ENCODE assay signal across 19 cellular contexts in the genomic region with DNA sequence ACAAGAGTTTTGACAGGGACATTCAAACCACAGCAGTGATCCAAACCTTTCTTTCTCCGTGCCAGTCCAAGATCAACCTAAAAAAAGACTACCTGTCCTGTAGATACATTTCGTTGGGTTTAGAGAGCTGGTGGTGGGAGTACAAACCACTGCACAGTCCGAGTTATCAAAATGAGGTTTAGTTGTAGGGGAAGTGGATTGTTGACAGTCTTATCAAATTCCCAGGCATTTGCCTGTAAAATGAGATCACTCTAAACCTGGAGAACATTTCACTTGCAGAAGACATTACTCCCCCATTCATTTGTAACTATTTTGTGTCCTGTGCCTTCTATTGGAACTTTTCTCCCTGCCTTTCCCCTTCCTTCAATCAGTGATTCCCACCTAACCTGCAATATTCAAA.
DNase-seq lines count a peak whose midpoint lies in the region; ATAC-seq, FAIRE-seq and TF ChIP-seq lines count a peak whose summit lies in the region.
"Had no signal": no experiment of that assay in that cellular context is flagged by ENCODE, and none has a peak within 500 bp of the region (broad histone marks: within the 10 kb centered on the region; RNA-seq: fewer than 3 reads in every experiment).

No MANE protein-coding gene starts in this region.

- POLR2A ChIA-PET in A549 (lab: Yijun Ruan, JAX) (no interaction called here), PC-9 (lab: Charles Lee; ENCODE audit: unreplicated experiment) (interaction anchor here (0.6 kb wide), 1 partner anchor 33 kb away, joined by 4 read pairs; no protein-coding TSS in a partner anchor)

- no peak for TF ChIP-seq RAD21 in A549 (conservative IDR thresholded peaks at IDR 0.05 in 1 of 2, IDR thresholded peaks at IDR 0.05 in 1 of 2)

- no peaks in the 10 kb centered on the region for H3K36me3 ChIP-seq in PC-9 (ENCODE audit: low read depth)
- no peaks in the 10 kb centered on the region for H3K36me3 ChIP-seq in neural progenitor cell
- no peaks in the 10 kb centered on the region for H3K36me3 ChIP-seq in left lung
- H3K36me3 ChIP-seq: BLaER1 had no signal

- DNase-seq in A549 (ENCODE audit: low read depth in 1 of 2, low spot score in 1 of 2) (no peak), PC-9 (peak in 1 of 2 experiments; percentile 9), amniotic epithelial cell (ENCODE audit: low read depth) (peak; percentile 23), neural progenitor cell (ENCODE audit: low spot score) (no peak), left lung (no peak), epidermal melanocyte (ENCODE audit: insufficient read length, low spot score) (no peak), putamen (ENCODE audit: low spot score) (no peak)
- DNase-seq: CD4-positive, alpha-beta memory T cell; DMS153; GDM1; H7; HFFc6 had no signal

- intact Hi-C loops in PC-9 (cut with micrococcal nuclease; ENCODE audit: unreplicated experiment) (loop anchor here (2.0 to 5.0 kb wide), 7 partner anchors 32 to 506 kb away; no protein-coding TSS in a partner anchor), left lung (cut with DNase I) (no loop called here)

- no peak for ATAC-seq in A549
- no peak for ATAC-seq in HG02642 (IDR thresholded peaks at IDR 0.05; ENCODE audit: poor library complexity, unreplicated experiment)
- ATAC-seq in left lung = no peak
- ATAC-seq: HCT116 had no signal

- H3K4me1 Mint-ChIP-seq in neural progenitor cell = peaks cover 25% of the 10 kb centered on the region
- H3K4me1 Mint-ChIP-seq: CD4-positive, alpha-beta memory T cell had no signal

- H3K4me3 Mint-ChIP-seq in neural progenitor cell = no peak overlapping the region
- H3K4me3 Mint-ChIP-seq: CD14-positive monocyte; CD4-positive, alpha-beta memory T cell; GM23338; HFFc6 had no signal

- H3K9me3 Mint-ChIP-seq in neural progenitor cell = peaks cover 13% of the 10 kb centered on the region
- H3K9me3 Mint-ChIP-seq: GM23338, HFFc6 had no signal

- H2AFZ ChIP-seq in PC-9 (no peak overlapping the region), neural progenitor cell (replicated peaks) (no peak overlapping the region)
- H2AFZ ChIP-seq: GM23338 had no signal

- no peaks in the 10 kb centered on the region for H3K79me2 ChIP-seq in PC-9 (ENCODE audit: low read depth)
- H3K79me2 ChIP-seq in neural progenitor cell (ENCODE audit: low read depth) = no peaks in the 10 kb centered on the region

- peak overlapping the region; percentile 85 for H3K4me2 ChIP-seq in A549
- no peak overlapping the region for H3K4me2 ChIP-seq in PC-9
- H3K4me2 ChIP-seq in neural progenitor cell = no peak overlapping the region
- H3K4me2 ChIP-seq: BLaER1, GM23338 had no signal

- peaks cover 4% of the 10 kb centered on the region; the same call in 1 of the 3 replicates for H3K9me3 ChIP-seq in A549
- H3K9me3 ChIP-seq in PC-9 (ENCODE audit: insufficient read depth, low read depth) = 0 out of 2 replicates have a peak, but pooled peaks cover 7% of the 10 kb centered on the region
- H3K9me3 ChIP-seq in neural progenitor cell (ENCODE audit: low read depth) = no peaks in the 10 kb centered on the region
- no peaks in the 10 kb centered on the region for H3K9me3 ChIP-seq in left lung
- H3K9me3 ChIP-seq: BLaER1 had no signal

- H3K4me3 ChIP-seq in A549 (peak overlapping the region; percentile 33; the same call in 1 of the 3 replicates), PC-9 (no peak overlapping the region), neural progenitor cell (no peak overlapping the region), left lung (no peak overlapping the region)
- H3K4me3 ChIP-seq: BLaER1, GM23338 had no signal

- H3K27ac Mint-ChIP-seq in neural progenitor cell = no peak overlapping the region
- H3K27ac Mint-ChIP-seq: CD14-positive monocyte; CD4-positive, alpha-beta memory T cell; GM23338; HFFc6 had no signal

- TSS peak; percentile 14 for BruUV-seq in PC-9 (replicated peaks; lab: Mats Ljungman, UMichigan)

- no peak for FAIRE-seq in A549 (lab: Jason Lieb, UNC)
- FAIRE-seq: HTR-8/SVneo had no signal

- H3K9me2 ChIP-seq in PC-9 (ENCODE audit: insufficient read depth) = no peaks in the 10 kb centered on the region

- no peak for TF ChIP-seq EP300 in A549 (IDR thresholded peaks at IDR 0.05)

- peaks cover 6% of the 10 kb centered on the region for H3K27me3 Mint-ChIP-seq in neural progenitor cell (ENCODE audit: insufficient read depth, low read depth)

- H3K9ac ChIP-seq in neural progenitor cell = no peak overlapping the region
- H3K9ac ChIP-seq: BLaER1 had no signal

- CTCF ChIA-PET in A549 (lab: Yijun Ruan, JAX) (no interaction called here), PC-9 (lab: Charles Lee) (interaction anchor here (0.6 kb wide), 1 partner anchor 119 kb away, joined by 3 read pairs; no protein-coding TSS in a partner anchor)

- H3K4me1 ChIP-seq in A549 (peaks cover 29% of the 10 kb centered on the region; the same call in 2 of the 3 replicates), PC-9 (replicated peaks; ENCODE audit: insufficient read depth) (0 out of 2 replicates have a peak, but pooled peaks cover 3% of the 10 kb centered on the region), neural progenitor cell (peaks cover 34% of the 10 kb centered on the region), left lung (no peaks in the 10 kb centered on the region)
- H3K4me1 ChIP-seq: BLaER1 had no signal

- no peak for TF ChIP-seq POLR2A in A549 (IDR thresholded peaks at IDR 0.05; ENCODE audit: low read length)

- TF ChIP-seq CTCF in A549 (IDR thresholded peaks at IDR 0.05) = no peak
- TF ChIP-seq CTCF in PC-9 (conservative IDR thresholded peaks at IDR 0.05) = no peak
- TF ChIP-seq CTCF in neural progenitor cell (IDR thresholded peaks at IDR 0.05) = no peak
- no peak for TF ChIP-seq CTCF in left lung (IDR thresholded peaks at IDR 0.05)

- peak overlapping the region; percentile 79 to 82 for H3K27ac ChIP-seq in A549
- H3K27ac ChIP-seq in PC-9 = no peak overlapping the region
- peak overlapping the region; percentile 83 for H3K27ac ChIP-seq in neural progenitor cell
- no peak overlapping the region for H3K27ac ChIP-seq in left lung
- H3K27ac ChIP-seq: 22Rv1, BLaER1 had no signal

- whole genome bisulfite sequencing in A549 (ENCODE audit: missing lambda C conversion rate) = 81% methylated on average over 3 of the region's 3 CpGs

- H4K20me1 ChIP-seq in PC-9 (ENCODE audit: insufficient read depth) = no peaks in the 10 kb centered on the region
- no peaks in the 10 kb centered on the region for H4K20me1 ChIP-seq in neural progenitor cell (ENCODE audit: low read depth)
- H4K20me1 ChIP-seq: BLaER1 had no signal

- H3F3A ChIP-seq in PC-9 (ENCODE audit: insufficient read depth, low read depth) (no peaks in the 10 kb centered on the region), neural progenitor cell (ENCODE audit: low read depth) (peaks cover 20% of the 10 kb centered on the region)

- H3K36me3 Mint-ChIP-seq in neural progenitor cell = peaks cover 16% of the 10 kb centered on the region
- H3K36me3 Mint-ChIP-seq: CD14-positive monocyte; CD4-positive, alpha-beta memory T cell had no signal

- H3K27me3 ChIP-seq in PC-9 (ENCODE audit: insufficient read depth, low read depth) (no peaks in the 10 kb centered on the region), neural progenitor cell (no peaks in the 10 kb centered on the region), left lung (no peaks in the 10 kb centered on the region)
- H3K27me3 ChIP-seq: BLaER1 had no signal

TF ChIP-seq in A549, 52 proteins besides CTCF, POLR2A, EP300 and RAD21:
- TF ChIP-seq, protein P1, sequence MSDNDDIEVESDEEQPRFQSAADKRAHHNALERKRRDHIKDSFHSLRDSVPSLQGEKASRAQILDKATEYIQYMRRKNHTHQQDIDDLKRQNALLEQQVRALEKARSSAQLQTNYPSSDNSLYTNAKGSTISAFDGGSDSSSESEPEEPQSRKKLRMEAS (IDR thresholded peaks at IDR 0.05) = no peak
- no peak for TF ChIP-seq SMC3 (IDR thresholded peaks at IDR 0.05)
- TF ChIP-seq, protein P2, sequence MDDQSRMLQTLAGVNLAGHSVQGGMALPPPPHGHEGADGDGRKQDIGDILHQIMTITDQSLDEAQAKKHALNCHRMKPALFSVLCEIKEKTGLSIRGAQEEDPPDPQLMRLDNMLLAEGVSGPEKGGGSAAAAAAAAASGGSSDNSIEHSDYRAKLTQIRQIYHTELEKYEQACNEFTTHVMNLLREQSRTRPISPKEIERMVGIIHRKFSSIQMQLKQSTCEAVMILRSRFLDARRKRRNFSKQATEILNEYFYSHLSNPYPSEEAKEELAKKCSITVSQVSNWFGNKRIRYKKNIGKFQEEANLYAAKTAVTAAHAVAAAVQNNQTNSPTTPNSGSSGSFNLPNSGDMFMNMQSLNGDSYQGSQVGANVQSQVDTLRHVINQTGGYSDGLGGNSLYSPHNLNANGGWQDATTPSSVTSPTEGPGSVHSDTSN (IDR thresholded peaks at IDR 0.05) = no peak
- no peak for TF ChIP-seq NR3C1 (IDR thresholded peaks at IDR 0.05)

Comparison
In these comparisons a context has a peak if more than half of its experiments do, and no peak if none do; other contexts are left out.
1. H3K27ac ChIP-seq: peak in A549 (2 of 2) and neural progenitor cell (single experiment); none in PC-9 (single experiment) and left lung (0 of 2).